9 cellular contexts compared by ENCODE assay signal in genomic region chr12:119681953-119682352, GRCh38. TPM values are rescaled to one million over a fixed set of nuclear protein-coding genes. Genes with fewer than 3 reads are reported as not detected.
DNase-seq lines count a peak whose midpoint lies in the region; ATAC-seq and TF ChIP-seq lines count a peak whose summit lies in the region.
"Had no signal": no experiment of that assay in that cellular context is flagged by ENCODE, and none has a peak within 500 bp of the region (broad histone marks: within the 10 kb centered on the region; RNA-seq: fewer than 3 reads in every experiment).

No MANE protein-coding gene starts in this region.

- peak overlapping the region; percentile 70 to 95 (median 93); a peak in 6 of 7 replicates for H3K27ac Mint-ChIP-seq in H9
- H3K27ac Mint-ChIP-seq in activated B cell treated with CpG ODN at 0.5 μM for 24 hours = peak overlapping the region; percentile 96
- peak overlapping the region; percentile 98 for H3K27ac Mint-ChIP-seq in nephron progenitor cell
- H3K27ac Mint-ChIP-seq in type B pancreatic cell = no peak overlapping the region

- TF ChIP-seq CTCF in GM13977 (IDR thresholded peaks at IDR 0.05; ENCODE audit: extremely low read depth, insufficient read depth, missing control alignments) (no peak), H9 (conservative IDR thresholded peaks at IDR 0.05) (no peak), activated B cell treated with CpG ODN at 0.5 μM for 24 hours (IDR thresholded peaks at IDR 0.05) (no peak), nephron progenitor cell (IDR thresholded peaks at IDR 0.05) (no peak), type B pancreatic cell (conservative IDR thresholded peaks at IDR 0.05) (no peak)

- H4K20me1 ChIP-seq in H9 (ENCODE audit: control insufficient read depth, insufficient read depth, insufficient read length) = no peaks in the 10 kb centered on the region

- no CpG with 5 or more reads among the region's 5 CpGs for WGBS in H9 (ENCODE audit: extremely low coverage, insufficient read length, low lambda C conversion rate)

- no peak overlapping the region for H2AK5ac ChIP-seq in H9 (ENCODE audit: insufficient read length, low read length)

- H3K4me3 Mint-ChIP-seq in H9 (no peak overlapping the region), activated B cell treated with CpG ODN at 0.5 μM for 24 hours (peak overlapping the region; percentile 78), nephron progenitor cell (peak overlapping the region; percentile 39), type B pancreatic cell (no peak overlapping the region)

- H3K36me3 Mint-ChIP-seq in H9 (ENCODE audit: insufficient read depth in 1 of 3, low read depth in 3 of 3) (peaks cover 30 to 63% (median 47%) of the 10 kb centered on the region in 3 experiments; a peak in 6 of 7 replicates), activated B cell treated with CpG ODN at 0.5 μM for 24 hours (ENCODE audit: low read depth) (peaks cover 46% of the 10 kb centered on the region), nephron progenitor cell (ENCODE audit: low read depth) (peaks cover 86% of the 10 kb centered on the region), type B pancreatic cell (peaks cover 42% of the 10 kb centered on the region)

- H2BK15ac ChIP-seq in H9 (ENCODE audit: low read depth, low read length) = no peak overlapping the region

- H3K9me3 ChIP-seq in H9 (ENCODE audit: control insufficient read depth, low read depth, low read length) = no peaks in the 10 kb centered on the region

- H2AFZ ChIP-seq in H9 (ENCODE audit: low read length) = no peak overlapping the region

- H4K5ac ChIP-seq in H9 (ENCODE audit: insufficient read length, low read depth, low read length) = no peak overlapping the region

- POLR2A ChIA-PET in activated B cell treated with CpG ODN at 0.5 μM for 24 hours (lab: Charles Lee) = interaction anchor here (0.6 to 3.3 kb wide), 4 partner anchors 9 to 24 kb away, joined by 3 to 43 read pairs (median 4); partner anchors contain the start of gene PRKAB1

- H3K4ac ChIP-seq in H9 (ENCODE audit: low read depth, low read length) = no peak overlapping the region

- H3K27me3 ChIP-seq in H9 (ENCODE audit: insufficient read depth, low read length) = no peaks in the 10 kb centered on the region

- H3K14ac ChIP-seq in H9 (ENCODE audit: insufficient read depth, low read length) = no peak overlapping the region

- no peaks in the 10 kb centered on the region; a peak in 1 of 5 replicates for H3K9me3 Mint-ChIP-seq in H9
- peaks cover 3% of the 10 kb centered on the region for H3K9me3 Mint-ChIP-seq in activated B cell treated with CpG ODN at 0.5 μM for 24 hours
- no peaks in the 10 kb centered on the region for H3K9me3 Mint-ChIP-seq in nephron progenitor cell
- peaks cover 5% of the 10 kb centered on the region for H3K9me3 Mint-ChIP-seq in type B pancreatic cell

- H2BK5ac ChIP-seq in H9 (ENCODE audit: insufficient read length, low read length) = no peak overlapping the region

- H3K18ac ChIP-seq in H9 (ENCODE audit: insufficient read length, low read depth, low read length) = no peak overlapping the region

- DNase-seq in GM13977 (ENCODE audit: low spot score) (peak; percentile 44), H9 (no peak), activated B cell treated with CpG ODN at 0.5 μM for 24 hours (no peak), nephron progenitor cell (no peak), type B pancreatic cell (ENCODE audit: extremely low spot score, unreplicated experiment) (no peak), cortex of kidney (lab: John Stamatoyannopoulos, UW) (no peak), NCI-H82 treated with DMSO at 0.1 percent for 48 hours (lab: John Stamatoyannopoulos, UW; ENCODE audit: unreplicated experiment) (no peak)
- DNase-seq in activated effector memory CD4-positive, alpha-beta T cell treated with anti-CD3 and anti-CD28 coated beads, Interleukin-2, amount 50 U/mL, for 16 hours = no peak
- DNase-seq: stimulated activated CD4-positive, alpha-beta T cell treated with anti-CD3 and anti-CD28 coated beads, Interleukin-4, amount 100 ng/mL, for 1 hour had no signal

- no peaks in the 10 kb centered on the region for H3K27me3 Mint-ChIP-seq in H9 (ENCODE audit: low read depth)
- H3K27me3 Mint-ChIP-seq in activated B cell treated with CpG ODN at 0.5 μM for 24 hours = no peaks in the 10 kb centered on the region
- H3K27me3 Mint-ChIP-seq in nephron progenitor cell (ENCODE audit: low read depth, poor library complexity) = peaks cover 2% of the 10 kb centered on the region
- no peaks in the 10 kb centered on the region for H3K27me3 Mint-ChIP-seq in type B pancreatic cell

- no peak overlapping the region for H3K9ac ChIP-seq in H9 (ENCODE audit: extremely low read depth, insufficient read length, low read length)

- H3K79me1 ChIP-seq in H9 (ENCODE audit: insufficient read depth, low read depth, low read length, poor library complexity, severe bottlenecking) = no peaks in the 10 kb centered on the region

- no peak overlapping the region for H3T11ph ChIP-seq in H9 (ENCODE audit: low read length)

- H3K79me2 ChIP-seq in H9 (ENCODE audit: insufficient read depth, low read length) = no peaks in the 10 kb centered on the region

- H2BK120ac ChIP-seq in H9 (ENCODE audit: low read depth, low read length, poor library complexity, severe bottlenecking) = no peak overlapping the region

- in situ Hi-C loops in GM13977 (cut with MboI; ENCODE audit: low pct_unique_long_range_greater_than_20kb, low sequenced_read_pairs, unreplicated experiment) = loop anchor here (25.0 kb wide), 1 partner anchor 405 kb away; no protein-coding TSS in a partner anchor

- intact Hi-C loops in activated B cell treated with CpG ODN at 0.5 μM for 24 hours (cut with micrococcal nuclease) = loop anchor here (1.0 to 5.0 kb wide), 2 partner anchors 15 to 405 kb away; no protein-coding TSS in a partner anchor

- CTCF ChIA-PET in activated B cell treated with CpG ODN at 0.5 μM for 24 hours (lab: Charles Lee) = interaction anchor here (1.1 to 2.4 kb wide), 5 partner anchors 13 to 100 kb away, joined by 3 to 19 read pairs (median 4); partner anchors contain the start of gene PRKAB1

- no peaks in the 10 kb centered on the region for H3K23me2 ChIP-seq in H9 (ENCODE audit: insufficient read length, low read depth, low read length, poor library complexity, severe bottlenecking)

- no peak overlapping the region for H3K4me2 ChIP-seq in H9 (ENCODE audit: insufficient read depth, insufficient read length, low read length)

- no peak overlapping the region for H4K8ac ChIP-seq in H9 (replicated peaks; ENCODE audit: insufficient read length, low read depth, low read length)

- ATAC-seq in activated B cell treated with CpG ODN at 0.5 μM for 24 hours (ENCODE audit: low read depth) = peak; percentile 71

- H3K4me1 Mint-ChIP-seq in H9 = peaks cover 17 to 33% of the 10 kb centered on the region in 2 experiments
- peaks cover 41% of the 10 kb centered on the region for H3K4me1 Mint-ChIP-seq in activated B cell treated with CpG ODN at 0.5 μM for 24 hours
- peaks cover 71% of the 10 kb centered on the region for H3K4me1 Mint-ChIP-seq in nephron progenitor cell
- peaks cover 32% of the 10 kb centered on the region for H3K4me1 Mint-ChIP-seq in type B pancreatic cell (ENCODE audit: unreplicated experiment)

- H4K91ac ChIP-seq in H9 (ENCODE audit: insufficient read length, low read depth, low read length) = no peak overlapping the region

- H3K27ac ChIP-seq in H9 (ENCODE audit: insufficient read length, low read depth, low read length) = no peak overlapping the region

- H2BK12ac ChIP-seq in H9 (ENCODE audit: insufficient read length, low read depth, low read length) = no peak overlapping the region

- H3K56ac ChIP-seq in H9 (ENCODE audit: insufficient read length, low read depth, low read length) = no peak overlapping the region

- no peak overlapping the region for H3K23ac ChIP-seq in H9 (ENCODE audit: insufficient read length, low read depth, low read length)

- no peaks in the 10 kb centered on the region for H3K4me1 ChIP-seq in H9 (ENCODE audit: insufficient read depth, low read length)

- no peak overlapping the region for H2BK20ac ChIP-seq in H9 (ENCODE audit: low read depth, low read length, poor library complexity, severe bottlenecking)

RNA-seq across cellular contexts. Expression of gene PRKAB1, which starts 14.0 kb away (rescaled TPM):
- total RNA-seq in H9 (2021) (42.2 and 44.2 TPM in 2 replicates), activated B cell treated with CpG ODN at 0.5 μM for 24 hours (43.9 and 49.1 TPM in 2 replicates), type B pancreatic cell (ENCODE audit: low replicate concordance) (26.5 and 32.5 TPM in 2 replicates)

Comparison
In these comparisons a context has a peak if more than half of its experiments do, and no peak if none do; other contexts are left out.
1. H3K4me3 Mint-ChIP-seq: peak in activated B cell treated with CpG ODN at 0.5 μM for 24 hours (single experiment) and nephron progenitor cell (single experiment); none in H9 (0 of 2) and type B pancreatic cell (single experiment).